ENCODE assay signal across 27 cellular contexts in the genomic region with DNA sequence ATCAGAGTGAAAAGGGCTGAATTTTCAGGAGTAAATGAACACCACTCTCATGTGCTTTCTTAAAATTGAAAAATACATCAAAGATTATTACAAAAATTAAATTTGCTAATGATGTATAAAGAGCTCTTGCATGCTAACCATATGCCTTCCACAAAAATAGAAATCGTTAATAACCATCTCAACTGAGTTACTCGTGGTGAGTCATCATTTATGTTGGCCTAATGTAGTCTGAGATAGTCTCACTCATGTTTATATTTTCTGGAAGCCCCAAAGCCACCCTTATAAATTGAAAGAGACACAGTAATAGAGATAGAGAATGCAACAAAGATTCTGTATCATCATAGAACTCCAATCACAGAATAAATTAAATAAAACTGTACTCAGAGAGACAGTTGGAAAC.
DNase-seq lines count a peak whose midpoint lies in the region; FAIRE-seq and TF ChIP-seq lines count a peak whose summit lies in the region.
"Had no signal": no experiment of that assay in that cellular context is flagged by ENCODE, and none has a peak within 500 bp of the region (broad histone marks: within the 10 kb centered on the region; RNA-seq: fewer than 3 reads in every experiment).

No MANE protein-coding gene starts in this region.

- H3K4me1 Mint-ChIP-seq in Calu3 (ENCODE audit: low read depth, unreplicated experiment) = no peaks in the 10 kb centered on the region
- H3K4me1 Mint-ChIP-seq: activated CD4-positive, alpha-beta T cell treated with anti-CD3 and anti-CD28 coated beads for 36 hours had no signal

- no peak overlapping the region for H3K4me3 Mint-ChIP-seq in Calu3 (ENCODE audit: low read depth, unreplicated experiment)
- H3K4me3 Mint-ChIP-seq: activated CD4-positive, alpha-beta T cell treated with anti-CD3 and anti-CD28 coated beads for 36 hours; activated CD8-positive, alpha-beta T cell treated with anti-CD3 and anti-CD28 coated beads, Interleukin-2, amount 10 ng/mL, durations not matched to agents 7 days and 5 days; activated naive CD8-positive, alpha-beta T cell; stimulated activated naive CD8-positive, alpha-beta T cell treated with anti-CD3 and anti-CD28 coated beads, Interleukin-15, Interleukin-2, amounts not matched to agents 100 ng/mL and 50 ng/mL, for 24 hours had no signal

- H4K91ac ChIP-seq in mesenchymal stem cell (ENCODE audit: low read length) = no peak overlapping the region

- no peak overlapping the region for H3K4me2 ChIP-seq in mesenchymal stem cell (ENCODE audit: low read length, poor library complexity, severe bottlenecking)
- H3K4me2 ChIP-seq: BLaER1 treated with 17β-estradiol and CSF1 and Interleukin-3, amounts not matched to agents 10 nM and 100 nM had no signal

- intact Hi-C loops in Calu3 (cut with micrococcal nuclease; ENCODE audit: unreplicated experiment) = no loop called here

- H3K9ac ChIP-seq in mesenchymal stem cell (ENCODE audit: low read length) = no peak overlapping the region
- H3K9ac ChIP-seq: BLaER1 treated with 17β-estradiol and CSF1 and Interleukin-3, amounts not matched to agents 10 nM and 100 nM had no signal

- H2AK5ac ChIP-seq in mesenchymal stem cell (ENCODE audit: low read length, severe bottlenecking) = no peak overlapping the region

- DNase-seq in EL (peak; percentile 29), RWPE1 (ENCODE audit: low spot score) (peak; percentile 1), epithelial cell of esophagus (ENCODE audit: low read depth) (peak; percentile 16), mesenchymal stem cell (peak; percentile 38), Calu3 (no peak), small intestine (no peak)
- no peak for DNase-seq in activated naive CD4-positive, alpha-beta T cell treated with anti-CD3 and anti-CD28 coated beads, Interleukin-2, amount 50 U/mL, for 16 hours
- DNase-seq: activated CD4-positive, alpha-beta T cell treated with anti-CD3 and anti-CD28 coated beads for 36 hours; activated CD8-positive, alpha-beta T cell treated with anti-CD3 and anti-CD28 coated beads, Interleukin-2, amount 10 ng/mL, durations not matched to agents 7 days and 5 days; body of pancreas; COR-L47; foreskin melanocyte; hippocampal formation; Karpas-422; left lung; NCI-H1694 treated with DMSO at 0.1 percent for 48 hours; NCI-H2171; NCI-H524 treated with DMSO at 0.1 percent for 48 hours; psoas muscle; SHP77; tibial artery had no signal

- no peak overlapping the region for H2BK120ac ChIP-seq in mesenchymal stem cell (ENCODE audit: low read depth, low read length)

- H3K9me3 ChIP-seq in mesenchymal stem cell (ENCODE audit: control insufficient read depth, low read length) = no peaks in the 10 kb centered on the region
- H3K9me3 ChIP-seq in small intestine (ENCODE audit: control insufficient read depth, low read depth) = no peaks in the 10 kb centered on the region
- H3K9me3 ChIP-seq: BLaER1 treated with 17β-estradiol and CSF1 and Interleukin-3, amounts not matched to agents 10 nM and 100 nM; body of pancreas; left lung; psoas muscle; tibial artery had no signal

- H3K9me3 Mint-ChIP-seq in Calu3 (ENCODE audit: low read depth, unreplicated experiment) = no peaks in the 10 kb centered on the region
- H3K9me3 Mint-ChIP-seq: stimulated activated naive CD8-positive, alpha-beta T cell treated with anti-CD3 and anti-CD28 coated beads, Interleukin-15, Interleukin-2, amounts not matched to agents 100 ng/mL and 50 ng/mL, for 24 hours had no signal

- no peaks in the 10 kb centered on the region for H3K36me3 ChIP-seq in mesenchymal stem cell (ENCODE audit: control insufficient read depth in 1 of 2, insufficient read depth in 2 of 2, low read depth in 1 of 2, low read length in 2 of 2)
- H3K36me3 ChIP-seq in small intestine (ENCODE audit: control insufficient read depth in 2 of 2, insufficient read depth in 2 of 2, low read length in 2 of 2) = no peaks in the 10 kb centered on the region
- H3K36me3 ChIP-seq: BLaER1 treated with 17β-estradiol and CSF1 and Interleukin-3, amounts not matched to agents 10 nM and 100 nM; left lung; tibial artery had no signal

- H3K4me1 ChIP-seq in mesenchymal stem cell (ENCODE audit: control insufficient read depth, insufficient read depth, low read depth, low read length) = no peaks in the 10 kb centered on the region
- no peaks in the 10 kb centered on the region for H3K4me1 ChIP-seq in small intestine (ENCODE audit: control insufficient read depth in 2 of 2, insufficient read depth in 1 of 2, low read depth in 1 of 2, low read length in 1 of 2)
- H3K4me1 ChIP-seq: BLaER1 treated with 17β-estradiol and CSF1 and Interleukin-3, amounts not matched to agents 10 nM and 100 nM; body of pancreas; left lung; psoas muscle; tibial artery had no signal

- BruUV-seq in Calu3 (replicated peaks; lab: Mats Ljungman, UMichigan) = no TSS peak

- no peaks in the 10 kb centered on the region for H3K27me3 Mint-ChIP-seq in Calu3 (ENCODE audit: unreplicated experiment)
- H3K27me3 Mint-ChIP-seq: activated CD4-positive, alpha-beta T cell treated with anti-CD3 and anti-CD28 coated beads for 36 hours; stimulated activated naive CD8-positive, alpha-beta T cell treated with anti-CD3 and anti-CD28 coated beads, Interleukin-15, Interleukin-2, amounts not matched to agents 100 ng/mL and 50 ng/mL, for 24 hours had no signal

- CTCF ChIA-PET in RWPE1 (lab: Yijun Ruan, JAX) = interaction anchor here (0.6 kb wide), 1 partner anchor 8 kb away, joined by 4 read pairs; no protein-coding TSS in a partner anchor
- CTCF ChIA-PET in Calu3 (lab: Charles Lee) = no interaction called here

- no peak overlapping the region for H3K18ac ChIP-seq in mesenchymal stem cell (ENCODE audit: low read depth in 1 of 2, low read length in 2 of 2)

- no peak overlapping the region for H3K4me3 ChIP-seq in epithelial cell of esophagus (ENCODE audit: low read length)
- H3K4me3 ChIP-seq in mesenchymal stem cell (ENCODE audit: insufficient read depth in 1 of 2, low read depth in 1 of 2, low read length in 2 of 2) = no peak overlapping the region
- H3K4me3 ChIP-seq in small intestine (ENCODE audit: low read depth in 1 of 2, low read length in 2 of 2) = no peak overlapping the region
- H3K4me3 ChIP-seq: BLaER1 treated with 17β-estradiol and CSF1 and Interleukin-3, amounts not matched to agents 10 nM and 100 nM; body of pancreas; left lung; psoas muscle; tibial artery had no signal

- no peak overlapping the region for H2BK15ac ChIP-seq in mesenchymal stem cell (ENCODE audit: low read depth, poor library complexity, severe bottlenecking)

- no peak overlapping the region for H3K23ac ChIP-seq in mesenchymal stem cell (ENCODE audit: low read length in 2 of 2)

- no peak overlapping the region for H4K8ac ChIP-seq in mesenchymal stem cell (ENCODE audit: low read length)

- no CpG with 5 or more reads among the region's 2 CpGs for WGBS in mesenchymal stem cell
- WGBS in small intestine, 3 donors = 47 to 62% (median 55%) methylated on average over 2 of the region's 2 CpGs

- no peak for FAIRE-seq in small intestine (lab: Jason Lieb, UNC)
- FAIRE-seq: endothelial cell of umbilical vein, GM18507 had no signal

- H3K4ac ChIP-seq in mesenchymal stem cell (ENCODE audit: low read depth in 1 of 2, low read length in 2 of 2) = no peak overlapping the region

- H2BK12ac ChIP-seq in mesenchymal stem cell (ENCODE audit: low read length in 2 of 2) = no peak overlapping the region

- no peaks in the 10 kb centered on the region for H3K36me3 Mint-ChIP-seq in Calu3 (ENCODE audit: insufficient read depth, unreplicated experiment)
- H3K36me3 Mint-ChIP-seq: activated naive CD8-positive, alpha-beta T cell had no signal

- no peak overlapping the region for H3K14ac ChIP-seq in mesenchymal stem cell (ENCODE audit: low read length in 2 of 2)

- H3K27ac ChIP-seq in RWPE1 (no peak overlapping the region), mesenchymal stem cell (ENCODE audit: low read length, poor library complexity, severe bottlenecking) (no peak overlapping the region), small intestine (ENCODE audit: low read depth in 1 of 2, low read length in 1 of 2) (no peak overlapping the region)
- H3K27ac ChIP-seq: BLaER1 treated with 17β-estradiol and CSF1 and Interleukin-3, amounts not matched to agents 10 nM and 100 nM; body of pancreas; left lung; psoas muscle; tibial artery had no signal

- H2BK5ac ChIP-seq in mesenchymal stem cell (ENCODE audit: low read depth, low read length, poor library complexity, severe bottlenecking) = no peak overlapping the region

- no peak for TF ChIP-seq CTCF in RWPE1 (conservative IDR thresholded peaks at IDR 0.05; ENCODE audit: low read depth)
- no peak for TF ChIP-seq CTCF in epithelial cell of esophagus (IDR thresholded peaks at IDR 0.05; ENCODE audit: insufficient read depth, low read depth, low read length, missing control alignments)
- no peak for TF ChIP-seq CTCF in Calu3 (IDR thresholded peaks at IDR 0.05; ENCODE audit: unreplicated experiment)

- H3K27me3 ChIP-seq in mesenchymal stem cell (ENCODE audit: control insufficient read depth in 1 of 2, insufficient read depth in 1 of 2, low read length in 2 of 2) (no peaks in the 10 kb centered on the region), small intestine (ENCODE audit: control insufficient read depth in 2 of 2, insufficient read depth in 2 of 2, low read length in 2 of 2) (no peaks in the 10 kb centered on the region)
- H3K27me3 ChIP-seq: BLaER1 treated with 17β-estradiol and CSF1 and Interleukin-3, amounts not matched to agents 10 nM and 100 nM; body of pancreas; left lung; tibial artery had no signal

- POLR2A ChIA-PET in RWPE1 (lab: Yijun Ruan, JAX; ENCODE audit: low non-redundant PET) = no interaction called here

- no peaks in the 10 kb centered on the region for H3K79me1 ChIP-seq in mesenchymal stem cell (replicated peaks; ENCODE audit: low read length, poor library complexity, severe bottlenecking)

- no peak overlapping the region for H2AFZ ChIP-seq in mesenchymal stem cell (ENCODE audit: low read depth, low read length)

- no peak overlapping the region for H3K27ac Mint-ChIP-seq in Calu3 (ENCODE audit: unreplicated experiment)
- H3K27ac Mint-ChIP-seq: activated CD4-positive, alpha-beta T cell treated with anti-CD3 and anti-CD28 coated beads for 36 hours; activated CD8-positive, alpha-beta T cell treated with anti-CD3 and anti-CD28 coated beads, Interleukin-2, amount 10 ng/mL, durations not matched to agents 7 days and 5 days; activated naive CD8-positive, alpha-beta T cell; activated T-helper 2 cell treated with anti-CD3 and anti-CD28 coated beads, Interferon-gamma antibody, Interleukin-2, Interleukin-4, amounts not matched to agents 10 μg/mL and 5 μg/mL and 100 μg/mL, durations not matched to agents 14 hours and 24 hours and 36 hours; stimulated activated naive CD8-positive, alpha-beta T cell treated with anti-CD3 and anti-CD28 coated beads, Interleukin-15, Interleukin-2, amounts not matched to agents 100 ng/mL and 50 ng/mL, for 24 hours had no signal

Comparison
In these comparisons a context has a peak if more than half of its experiments do, and no peak if none do; other contexts are left out.
1. DNase-seq: peak in EL (single experiment), RWPE1 (single experiment), epithelial cell of esophagus (single experiment) and mesenchymal stem cell (single experiment); none in activated naive CD4-positive, alpha-beta T cell treated with anti-CD3 and anti-CD28 coated beads, Interleukin-2, amount 50 U/mL, for 16 hours (single experiment), Calu3 (single experiment) and small intestine (single experiment).